In genomic region chr4:188372856-188373255, GRCh38 we compare ENCODE assay signal across 13 cellular contexts.
A peak's percentile ranks its signal among the peaks of the same experiment; 100 is the strongest.
DNase-seq lines count a peak whose midpoint lies in the region; ATAC-seq and TF ChIP-seq lines count a peak whose summit lies in the region.
"Had no signal": no experiment of that assay in that cellular context is flagged by ENCODE, and none has a peak within 500 bp of the region (broad histone marks: within the 10 kb centered on the region; RNA-seq: fewer than 3 reads in every experiment).

No MANE protein-coding gene starts in this region.

- H3K36me3 Mint-ChIP-seq in MCF 10A (ENCODE audit: insufficient read depth, unreplicated experiment) (no peaks in the 10 kb centered on the region), WTC11 (peaks cover 11% of the 10 kb centered on the region)

- H3K27ac Mint-ChIP-seq in MCF 10A (ENCODE audit: low read depth, unreplicated experiment) (peak overlapping the region; percentile 68), WTC11 (no peak overlapping the region)
- H3K27ac Mint-ChIP-seq: activated naive CD4-positive, alpha-beta T cell treated with anti-CD3 and anti-CD28 coated beads, Interleukin-2, amount 50 U/mL, for 72 hours; immature natural killer cell had no signal

- no peaks in the 10 kb centered on the region for H3K27me3 ChIP-seq in breast epithelium

- ATAC-seq in WTC11: peak; percentile 60
- no peak for ATAC-seq in GM18870 (IDR thresholded peaks at IDR 0.05; ENCODE audit: unreplicated experiment)
- no peak for ATAC-seq in left colon
- ATAC-seq in HG02642 (IDR thresholded peaks at IDR 0.05; ENCODE audit: poor library complexity, unreplicated experiment): no peak
- ATAC-seq: activated naive CD4-positive, alpha-beta T cell treated with anti-CD3 and anti-CD28 coated beads, Interleukin-2, amount 50 U/mL, for 72 hours had no signal

- no peak overlapping the region for H3K4me3 ChIP-seq in breast epithelium

- no peak for TF ChIP-seq POLR2A in breast epithelium (IDR thresholded peaks at IDR 0.05)

- no TSS peak for BruUV-seq in MCF 10A (replicated peaks; lab: Mats Ljungman, UMichigan)

- H3K4me1 ChIP-seq in breast epithelium: peaks cover 0 to 6% of the 10 kb centered on the region in 2 donors

- H3K4me3 Mint-ChIP-seq in MCF 10A (ENCODE audit: unreplicated experiment) (no peak overlapping the region), WTC11 (no peak overlapping the region)
- H3K4me3 Mint-ChIP-seq: immature natural killer cell had no signal

- H3K9me3 ChIP-seq in breast epithelium: peaks cover 5 to 13% of the 10 kb centered on the region in 2 donors

- H3K27ac ChIP-seq in breast epithelium: no peak overlapping the region

- no peaks in the 10 kb centered on the region for H3K36me3 ChIP-seq in breast epithelium

- POLR2A ChIA-PET in MCF 10A (lab: Yijun Ruan, JAX) (no interaction called here), WTC11 (lab: Charles Lee) (no interaction called here)

- peak; percentile 59 for DNase-seq in MCF 10A (ENCODE audit: unreplicated experiment)
- DNase-seq in breast epithelium (ENCODE audit: low spot score in 2 of 2): no peak
- DNase-seq in WTC11 (ENCODE audit: low spot score): no peak
- DNase-seq in iris pigment epithelial cell (ENCODE audit: low read depth): peak; percentile 15
- no peak for DNase-seq in AG08395 (ENCODE audit: low spot score)
- DNase-seq in left colon: no peak
- DNase-seq: activated CD4-positive, alpha-beta T cell treated with anti-CD3 and anti-CD28 coated beads, Interleukin-2, amount 50 U/mL, for 1 hour; immature natural killer cell; NCI-H1694 treated with DMSO at 0.1 percent for 48 hours; occipital lobe had no signal

- TF ChIP-seq CTCF in MCF 10A (IDR thresholded peaks at IDR 0.05; ENCODE audit: unreplicated experiment): peak; percentile 53
- no peak for TF ChIP-seq CTCF in breast epithelium (IDR thresholded peaks at IDR 0.05)
- TF ChIP-seq CTCF in WTC11 (IDR thresholded peaks at IDR 0.05): no peak

- H3K9me3 Mint-ChIP-seq in MCF 10A (ENCODE audit: unreplicated experiment) (peaks cover 8% of the 10 kb centered on the region), WTC11 (peaks cover 22% of the 10 kb centered on the region)

- no peaks in the 10 kb centered on the region for H3K27me3 Mint-ChIP-seq in MCF 10A (ENCODE audit: insufficient read depth, unreplicated experiment)
- no peaks in the 10 kb centered on the region for H3K27me3 Mint-ChIP-seq in WTC11 (ENCODE audit: low read depth)

- CTCF ChIA-PET in MCF 10A (lab: Yijun Ruan, JAX) (interaction anchor here (1.0 kb wide), 1 partner anchor 1647 kb away, joined by 3 read pairs; no protein-coding TSS in a partner anchor), WTC11 (lab: Charles Lee) (no interaction called here)

- intact Hi-C loops in MCF 10A (cut with micrococcal nuclease): loop anchor here (1.0 to 10.0 kb wide), 4 partner anchors 191 to 1422 kb away; partner anchors contain the start of gene ZFP42
- intact Hi-C loops in breast epithelium (cut with DNase I; ENCODE audit: low total_unique reads): no loop called here
- intact Hi-C loops in left colon (cut with DNase I, micrococcal nuclease): no loop called here

- H3K4me1 Mint-ChIP-seq in MCF 10A (ENCODE audit: insufficient read depth, unreplicated experiment): peaks cover 5% of the 10 kb centered on the region
- peaks cover 4% of the 10 kb centered on the region; the same call in 1 of the 2 replicates for H3K4me1 Mint-ChIP-seq in WTC11
- H3K4me1 Mint-ChIP-seq: immature natural killer cell had no signal

TF ChIP-seq in WTC11, 78 proteins besides CTCF, POLR2A, EP300 and RAD21 (continues in another document):
- TF ChIP-seq, protein P1, sequence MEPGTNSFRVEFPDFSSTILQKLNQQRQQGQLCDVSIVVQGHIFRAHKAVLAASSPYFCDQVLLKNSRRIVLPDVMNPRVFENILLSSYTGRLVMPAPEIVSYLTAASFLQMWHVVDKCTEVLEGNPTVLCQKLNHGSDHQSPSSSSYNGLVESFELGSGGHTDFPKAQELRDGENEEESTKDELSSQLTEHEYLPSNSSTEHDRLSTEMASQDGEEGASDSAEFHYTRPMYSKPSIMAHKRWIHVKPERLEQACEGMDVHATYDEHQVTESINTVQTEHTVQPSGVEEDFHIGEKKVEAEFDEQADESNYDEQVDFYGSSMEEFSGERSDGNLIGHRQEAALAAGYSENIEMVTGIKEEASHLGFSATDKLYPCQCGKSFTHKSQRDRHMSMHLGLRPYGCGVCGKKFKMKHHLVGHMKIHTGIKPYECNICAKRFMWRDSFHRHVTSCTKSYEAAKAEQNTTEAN (CRISPR knock-in tag; IDR thresholded peaks at IDR 0.05): no peak
- TF ChIP-seq CREB1 (CRISPR knock-in tag; IDR thresholded peaks at IDR 0.05) (no peak), TCF7 (CRISPR knock-in tag; IDR thresholded peaks at IDR 0.05; ENCODE audit: low read depth) (no peak), STAT6 (CRISPR knock-in tag; conservative IDR thresholded peaks at IDR 0.05; ENCODE audit: low read depth) (no peak), ZNF425 (CRISPR knock-in tag; conservative IDR thresholded peaks at IDR 0.05) (no peak), SOX15 (CRISPR knock-in tag; IDR thresholded peaks at IDR 0.05) (no peak), IRF2 (CRISPR knock-in tag; IDR thresholded peaks at IDR 0.05; ENCODE audit: borderline replicate concordance, low read depth) (no peak)
- TF ChIP-seq, protein P2, sequence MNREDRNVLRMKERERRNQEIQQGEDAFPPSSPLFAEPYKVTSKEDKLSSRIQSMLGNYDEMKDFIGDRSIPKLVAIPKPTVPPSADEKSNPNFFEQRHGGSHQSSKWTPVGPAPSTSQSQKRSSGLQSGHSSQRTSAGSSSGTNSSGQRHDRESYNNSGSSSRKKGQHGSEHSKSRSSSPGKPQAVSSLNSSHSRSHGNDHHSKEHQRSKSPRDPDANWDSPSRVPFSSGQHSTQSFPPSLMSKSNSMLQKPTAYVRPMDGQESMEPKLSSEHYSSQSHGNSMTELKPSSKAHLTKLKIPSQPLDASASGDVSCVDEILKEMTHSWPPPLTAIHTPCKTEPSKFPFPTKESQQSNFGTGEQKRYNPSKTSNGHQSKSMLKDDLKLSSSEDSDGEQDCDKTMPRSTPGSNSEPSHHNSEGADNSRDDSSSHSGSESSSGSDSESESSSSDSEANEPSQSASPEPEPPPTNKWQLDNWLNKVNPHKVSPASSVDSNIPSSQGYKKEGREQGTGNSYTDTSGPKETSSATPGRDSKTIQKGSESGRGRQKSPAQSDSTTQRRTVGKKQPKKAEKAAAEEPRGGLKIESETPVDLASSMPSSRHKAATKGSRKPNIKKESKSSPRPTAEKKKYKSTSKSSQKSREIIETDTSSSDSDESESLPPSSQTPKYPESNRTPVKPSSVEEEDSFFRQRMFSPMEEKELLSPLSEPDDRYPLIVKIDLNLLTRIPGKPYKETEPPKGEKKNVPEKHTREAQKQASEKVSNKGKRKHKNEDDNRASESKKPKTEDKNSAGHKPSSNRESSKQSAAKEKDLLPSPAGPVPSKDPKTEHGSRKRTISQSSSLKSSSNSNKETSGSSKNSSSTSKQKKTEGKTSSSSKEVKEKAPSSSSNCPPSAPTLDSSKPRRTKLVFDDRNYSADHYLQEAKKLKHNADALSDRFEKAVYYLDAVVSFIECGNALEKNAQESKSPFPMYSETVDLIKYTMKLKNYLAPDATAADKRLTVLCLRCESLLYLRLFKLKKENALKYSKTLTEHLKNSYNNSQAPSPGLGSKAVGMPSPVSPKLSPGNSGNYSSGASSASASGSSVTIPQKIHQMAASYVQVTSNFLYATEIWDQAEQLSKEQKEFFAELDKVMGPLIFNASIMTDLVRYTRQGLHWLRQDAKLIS (CRISPR knock-in tag; IDR thresholded peaks at IDR 0.05; ENCODE audit: borderline replicate concordance): no peak

Comparison
In these comparisons a context has a peak if more than half of its experiments do, and no peak if none do; other contexts are left out.
1. DNase-seq: peak in MCF 10A (single experiment) and iris pigment epithelial cell (single experiment); none in breast epithelium (0 of 2), WTC11 (single experiment), AG08395 (single experiment) and left colon (0 of 2).